1 cellular context compared by ENCODE assay signal in the genomic region with DNA sequence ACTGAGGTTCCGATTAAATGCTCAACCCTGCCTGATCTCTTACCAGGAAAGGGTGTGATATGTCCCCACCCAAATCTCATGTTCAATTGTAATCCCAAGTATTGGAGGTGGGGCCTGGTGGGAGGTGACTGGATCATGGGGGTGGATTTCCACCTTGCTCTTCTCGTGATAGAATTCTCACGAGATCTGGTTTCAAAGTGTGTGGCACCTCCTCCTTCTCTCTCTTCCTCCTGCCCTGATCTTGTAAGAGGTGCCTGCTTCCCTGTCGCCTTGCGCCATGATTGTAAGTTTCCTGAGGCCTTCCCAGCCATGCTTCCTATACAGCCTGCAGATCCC.
TF ChIP-seq lines count a peak whose summit lies in the region.

No MANE protein-coding gene starts in this region.

TF ChIP-seq in GM12878, 131 proteins besides CTCF, POLR2A, EP300 and RAD21:
- TF ChIP-seq, protein P1, sequence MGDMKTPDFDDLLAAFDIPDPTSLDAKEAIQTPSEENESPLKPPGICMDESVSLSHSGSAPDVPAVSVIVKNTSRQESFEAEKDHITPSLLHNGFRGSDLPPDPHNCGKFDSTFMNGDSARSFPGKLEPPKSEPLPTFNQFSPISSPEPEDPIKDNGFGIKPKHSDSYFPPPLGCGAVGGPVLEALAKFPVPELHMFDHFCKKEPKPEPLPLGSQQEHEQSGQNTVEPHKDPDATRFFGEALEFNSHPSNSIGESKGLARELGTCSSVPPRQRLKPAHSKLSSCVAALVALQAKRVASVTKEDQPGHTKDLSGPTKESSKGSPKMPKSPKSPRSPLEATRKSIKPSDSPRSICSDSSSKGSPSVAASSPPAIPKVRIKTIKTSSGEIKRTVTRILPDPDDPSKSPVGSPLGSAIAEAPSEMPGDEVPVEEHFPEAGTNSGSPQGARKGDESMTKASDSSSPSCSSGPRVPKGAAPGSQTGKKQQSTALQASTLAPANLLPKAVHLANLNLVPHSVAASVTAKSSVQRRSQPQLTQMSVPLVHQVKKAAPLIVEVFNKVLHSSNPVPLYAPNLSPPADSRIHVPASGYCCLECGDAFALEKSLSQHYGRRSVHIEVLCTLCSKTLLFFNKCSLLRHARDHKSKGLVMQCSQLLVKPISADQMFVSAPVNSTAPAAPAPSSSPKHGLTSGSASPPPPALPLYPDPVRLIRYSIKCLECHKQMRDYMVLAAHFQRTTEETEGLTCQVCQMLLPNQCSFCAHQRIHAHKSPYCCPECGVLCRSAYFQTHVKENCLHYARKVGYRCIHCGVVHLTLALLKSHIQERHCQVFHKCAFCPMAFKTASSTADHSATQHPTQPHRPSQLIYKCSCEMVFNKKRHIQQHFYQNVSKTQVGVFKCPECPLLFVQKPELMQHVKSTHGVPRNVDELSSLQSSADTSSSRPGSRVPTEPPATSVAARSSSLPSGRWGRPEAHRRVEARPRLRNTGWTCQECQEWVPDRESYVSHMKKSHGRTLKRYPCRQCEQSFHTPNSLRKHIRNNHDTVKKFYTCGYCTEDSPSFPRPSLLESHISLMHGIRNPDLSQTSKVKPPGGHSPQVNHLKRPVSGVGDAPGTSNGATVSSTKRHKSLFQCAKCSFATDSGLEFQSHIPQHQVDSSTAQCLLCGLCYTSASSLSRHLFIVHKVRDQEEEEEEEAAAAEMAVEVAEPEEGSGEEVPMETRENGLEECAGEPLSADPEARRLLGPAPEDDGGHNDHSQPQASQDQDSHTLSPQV (IDR thresholded peaks at IDR 0.05): no peak
- TF ChIP-seq CHD1 (IDR thresholded peaks at IDR 0.05; ENCODE audit: low read depth, low read length) (no peak), CHD2 (IDR thresholded peaks at IDR 0.05; ENCODE audit: borderline replicate concordance, low read depth, low read length) (peak; percentile 62; the same call in 1 of the 2 replicates), IKZF2 (IDR thresholded peaks at IDR 0.05) (peak in 1 of 2 experiments; percentile 66; a peak in 2 of 4 replicates), WRNIP1 (IDR thresholded peaks at IDR 0.05; ENCODE audit: borderline replicate concordance, low read depth, low read length) (no peak), MYB (IDR thresholded peaks at IDR 0.05; ENCODE audit: borderline replicate concordance, low read depth, low read length) (no peak), EZH2 (IDR thresholded peaks at IDR 0.05; ENCODE audit: borderline replicate concordance, control insufficient read depth, low read depth, low read length) (no peak), RB1 (IDR thresholded peaks at IDR 0.05; ENCODE audit: borderline replicate concordance) (no peak), FOXK2 (IDR thresholded peaks at IDR 0.05) (no peak), BMI1 (IDR thresholded peaks at IDR 0.05; ENCODE audit: borderline replicate concordance) (no peak), ASH2L (IDR thresholded peaks at IDR 0.05; ENCODE audit: borderline replicate concordance, low read depth) (no peak), YBX1 (IDR thresholded peaks at IDR 0.05) (no peak), SMARCA5 (IDR thresholded peaks at IDR 0.05) (peak; percentile 21), GATAD2B (conservative IDR thresholded peaks at IDR 0.05; ENCODE audit: low read depth) (no peak), TBL1XR1 (IDR thresholded peaks at IDR 0.05; ENCODE audit: low read depth, low read length) (no peak), MYC (IDR thresholded peaks at IDR 0.05; ENCODE audit: insufficient read depth, insufficient read length, insufficient replicate concordance, low read length, severe bottlenecking) (no peak), HCFC1 (IDR thresholded peaks at IDR 0.05; ENCODE audit: low read length) (no peak), SUZ12 (IDR thresholded peaks at IDR 0.05; ENCODE audit: unreplicated experiment) (no peak), NR2C2 (IDR thresholded peaks at IDR 0.05; ENCODE audit: borderline replicate concordance, control insufficient read depth, insufficient read length, low read depth) (no peak), POLR2AphosphoS2 (IDR thresholded peaks at IDR 0.05; ENCODE audit: low read depth, low read length) (no peak), STAT3 (IDR thresholded peaks at IDR 0.05; ENCODE audit: low read depth, low read length) (no peak; the same call in 1 of the 2 replicates), BRCA1 (IDR thresholded peaks at IDR 0.05; ENCODE audit: low read depth, low read length) (no peak), MEF2A (IDR thresholded peaks at IDR 0.05; ENCODE audit: insufficient read depth, low read depth, low read length) (no peak), EED (IDR thresholded peaks at IDR 0.05; ENCODE audit: low read depth) (no peak; the same call in 1 of the 2 replicates), KLF5 (IDR thresholded peaks at IDR 0.05; ENCODE audit: partially characterized antibody) (no peak), BCL11A (IDR thresholded peaks at IDR 0.05; ENCODE audit: low read depth, low read length) (no peak), KAT2A (conservative IDR thresholded peaks at IDR 0.05; ENCODE audit: control insufficient read depth, low read depth, low read length) (no peak), PAX5 (IDR thresholded peaks at IDR 0.05; ENCODE audit: borderline replicate concordance, low read depth, low read length) (no peak), IKZF1 (conservative IDR thresholded peaks at IDR 0.05) (no peak; the same call in 1 of the 2 replicates), RFX5 (IDR thresholded peaks at IDR 0.05; ENCODE audit: low read depth, low read length) (no peak), ZNF274 (IDR thresholded peaks at IDR 0.05; ENCODE audit: insufficient read depth, insufficient read length) (no peak), SUPT20H (IDR thresholded peaks at IDR 0.05; ENCODE audit: borderline replicate concordance, control insufficient read depth, low read depth, low read length) (no peak), MXI1 (IDR thresholded peaks at IDR 0.05; ENCODE audit: low read depth, low read length) (no peak; the same call in 1 of the 2 replicates), MEF2B (IDR thresholded peaks at IDR 0.05; ENCODE audit: partially characterized antibody, poor library complexity, severe bottlenecking) (peak; percentile 6)
- TF ChIP-seq, protein P2, sequence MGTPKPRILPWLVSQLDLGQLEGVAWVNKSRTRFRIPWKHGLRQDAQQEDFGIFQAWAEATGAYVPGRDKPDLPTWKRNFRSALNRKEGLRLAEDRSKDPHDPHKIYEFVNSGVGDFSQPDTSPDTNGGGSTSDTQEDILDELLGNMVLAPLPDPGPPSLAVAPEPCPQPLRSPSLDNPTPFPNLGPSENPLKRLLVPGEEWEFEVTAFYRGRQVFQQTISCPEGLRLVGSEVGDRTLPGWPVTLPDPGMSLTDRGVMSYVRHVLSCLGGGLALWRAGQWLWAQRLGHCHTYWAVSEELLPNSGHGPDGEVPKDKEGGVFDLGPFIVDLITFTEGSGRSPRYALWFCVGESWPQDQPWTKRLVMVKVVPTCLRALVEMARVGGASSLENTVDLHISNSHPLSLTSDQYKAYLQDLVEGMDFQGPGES (IDR thresholded peaks at IDR 0.05): no peak
- TF ChIP-seq, protein P3, sequence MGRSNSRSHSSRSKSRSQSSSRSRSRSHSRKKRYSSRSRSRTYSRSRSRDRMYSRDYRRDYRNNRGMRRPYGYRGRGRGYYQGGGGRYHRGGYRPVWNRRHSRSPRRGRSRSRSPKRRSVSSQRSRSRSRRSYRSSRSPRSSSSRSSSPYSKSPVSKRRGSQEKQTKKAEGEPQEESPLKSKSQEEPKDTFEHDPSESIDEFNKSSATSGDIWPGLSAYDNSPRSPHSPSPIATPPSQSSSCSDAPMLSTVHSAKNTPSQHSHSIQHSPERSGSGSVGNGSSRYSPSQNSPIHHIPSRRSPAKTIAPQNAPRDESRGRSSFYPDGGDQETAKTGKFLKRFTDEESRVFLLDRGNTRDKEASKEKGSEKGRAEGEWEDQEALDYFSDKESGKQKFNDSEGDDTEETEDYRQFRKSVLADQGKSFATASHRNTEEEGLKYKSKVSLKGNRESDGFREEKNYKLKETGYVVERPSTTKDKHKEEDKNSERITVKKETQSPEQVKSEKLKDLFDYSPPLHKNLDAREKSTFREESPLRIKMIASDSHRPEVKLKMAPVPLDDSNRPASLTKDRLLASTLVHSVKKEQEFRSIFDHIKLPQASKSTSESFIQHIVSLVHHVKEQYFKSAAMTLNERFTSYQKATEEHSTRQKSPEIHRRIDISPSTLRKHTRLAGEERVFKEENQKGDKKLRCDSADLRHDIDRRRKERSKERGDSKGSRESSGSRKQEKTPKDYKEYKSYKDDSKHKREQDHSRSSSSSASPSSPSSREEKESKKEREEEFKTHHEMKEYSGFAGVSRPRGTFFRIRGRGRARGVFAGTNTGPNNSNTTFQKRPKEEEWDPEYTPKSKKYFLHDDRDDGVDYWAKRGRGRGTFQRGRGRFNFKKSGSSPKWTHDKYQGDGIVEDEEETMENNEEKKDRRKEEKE (IDR thresholded peaks at IDR 0.05): 0 out of 2 replicates have a peak, but pooled peaks have one; percentile 18
- TF ChIP-seq, protein P4, sequence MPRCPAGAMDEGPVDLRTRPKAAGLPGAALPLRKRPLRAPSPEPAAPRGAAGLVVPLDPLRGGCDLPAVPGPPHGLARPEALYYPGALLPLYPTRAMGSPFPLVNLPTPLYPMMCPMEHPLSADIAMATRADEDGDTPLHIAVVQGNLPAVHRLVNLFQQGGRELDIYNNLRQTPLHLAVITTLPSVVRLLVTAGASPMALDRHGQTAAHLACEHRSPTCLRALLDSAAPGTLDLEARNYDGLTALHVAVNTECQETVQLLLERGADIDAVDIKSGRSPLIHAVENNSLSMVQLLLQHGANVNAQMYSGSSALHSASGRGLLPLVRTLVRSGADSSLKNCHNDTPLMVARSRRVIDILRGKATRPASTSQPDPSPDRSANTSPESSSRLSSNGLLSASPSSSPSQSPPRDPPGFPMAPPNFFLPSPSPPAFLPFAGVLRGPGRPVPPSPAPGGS (IDR thresholded peaks at IDR 0.05; ENCODE audit: borderline replicate concordance, insufficient read depth, low read depth, low read length, poor library complexity, severe bottlenecking): no peak
- TF ChIP-seq, protein P5, sequence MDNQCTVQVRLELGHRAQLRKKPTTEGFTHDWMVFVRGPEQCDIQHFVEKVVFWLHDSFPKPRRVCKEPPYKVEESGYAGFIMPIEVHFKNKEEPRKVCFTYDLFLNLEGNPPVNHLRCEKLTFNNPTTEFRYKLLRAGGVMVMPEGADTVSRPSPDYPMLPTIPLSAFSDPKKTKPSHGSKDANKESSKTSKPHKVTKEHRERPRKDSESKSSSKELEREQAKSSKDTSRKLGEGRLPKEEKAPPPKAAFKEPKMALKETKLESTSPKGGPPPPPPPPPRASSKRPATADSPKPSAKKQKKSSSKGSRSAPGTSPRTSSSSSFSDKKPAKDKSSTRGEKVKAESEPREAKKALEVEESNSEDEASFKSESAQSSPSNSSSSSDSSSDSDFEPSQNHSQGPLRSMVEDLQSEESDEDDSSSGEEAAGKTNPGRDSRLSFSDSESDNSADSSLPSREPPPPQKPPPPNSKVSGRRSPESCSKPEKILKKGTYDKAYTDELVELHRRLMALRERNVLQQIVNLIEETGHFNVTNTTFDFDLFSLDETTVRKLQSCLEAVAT (IDR thresholded peaks at IDR 0.05): no peak; the same call in 1 of the 2 replicates
- TF ChIP-seq, protein P6, sequence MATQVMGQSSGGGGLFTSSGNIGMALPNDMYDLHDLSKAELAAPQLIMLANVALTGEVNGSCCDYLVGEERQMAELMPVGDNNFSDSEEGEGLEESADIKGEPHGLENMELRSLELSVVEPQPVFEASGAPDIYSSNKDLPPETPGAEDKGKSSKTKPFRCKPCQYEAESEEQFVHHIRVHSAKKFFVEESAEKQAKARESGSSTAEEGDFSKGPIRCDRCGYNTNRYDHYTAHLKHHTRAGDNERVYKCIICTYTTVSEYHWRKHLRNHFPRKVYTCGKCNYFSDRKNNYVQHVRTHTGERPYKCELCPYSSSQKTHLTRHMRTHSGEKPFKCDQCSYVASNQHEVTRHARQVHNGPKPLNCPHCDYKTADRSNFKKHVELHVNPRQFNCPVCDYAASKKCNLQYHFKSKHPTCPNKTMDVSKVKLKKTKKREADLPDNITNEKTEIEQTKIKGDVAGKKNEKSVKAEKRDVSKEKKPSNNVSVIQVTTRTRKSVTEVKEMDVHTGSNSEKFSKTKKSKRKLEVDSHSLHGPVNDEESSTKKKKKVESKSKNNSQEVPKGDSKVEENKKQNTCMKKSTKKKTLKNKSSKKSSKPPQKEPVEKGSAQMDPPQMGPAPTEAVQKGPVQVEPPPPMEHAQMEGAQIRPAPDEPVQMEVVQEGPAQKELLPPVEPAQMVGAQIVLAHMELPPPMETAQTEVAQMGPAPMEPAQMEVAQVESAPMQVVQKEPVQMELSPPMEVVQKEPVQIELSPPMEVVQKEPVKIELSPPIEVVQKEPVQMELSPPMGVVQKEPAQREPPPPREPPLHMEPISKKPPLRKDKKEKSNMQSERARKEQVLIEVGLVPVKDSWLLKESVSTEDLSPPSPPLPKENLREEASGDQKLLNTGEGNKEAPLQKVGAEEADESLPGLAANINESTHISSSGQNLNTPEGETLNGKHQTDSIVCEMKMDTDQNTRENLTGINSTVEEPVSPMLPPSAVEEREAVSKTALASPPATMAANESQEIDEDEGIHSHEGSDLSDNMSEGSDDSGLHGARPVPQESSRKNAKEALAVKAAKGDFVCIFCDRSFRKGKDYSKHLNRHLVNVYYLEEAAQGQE (IDR thresholded peaks at IDR 0.05; ENCODE audit: low read depth, low read length): no peak
